In genomic region chr7:133819695-133820094, GRCh38 we compare ENCODE assay signal across 22 cellular contexts.
DNase-seq lines count a peak whose midpoint lies in the region; ATAC-seq, FAIRE-seq and TF ChIP-seq lines count a peak whose summit lies in the region.
"Had no signal": no experiment of that assay in that cellular context is flagged by ENCODE, and none has a peak within 500 bp of the region (broad histone marks: within the 10 kb centered on the region; RNA-seq: fewer than 3 reads in every experiment).

No MANE protein-coding gene starts in this region.

- TF ChIP-seq POLR2A in endothelial cell of umbilical vein (IDR thresholded peaks at IDR 0.05; ENCODE audit: low read depth, low read length) = no peak

- dilution Hi-C loops in endothelial cell of umbilical vein (cut with MboI; ENCODE audit: extremely low pct_ligation_motif_present, low sequenced_read_pairs) = no loop called here

- no peak overlapping the region for H3K4me3 ChIP-seq in SK-N-SH (ENCODE audit: low read depth in 2 of 2, low read length in 1 of 2)
- H3K4me3 ChIP-seq in endothelial cell of umbilical vein (replicated peaks in 1 of 3; ENCODE audit: insufficient read depth in 1 of 3, low read depth in 1 of 3, low read length in 3 of 3) = no peak overlapping the region
- H3K4me3 ChIP-seq: BLaER1, GM12878, GM23338 had no signal

- intact Hi-C loops in endothelial cell of umbilical vein (cut with micrococcal nuclease) = no loop called here

- peak in 1 of 2 experiments; percentile 54; a peak in 1 of 4 replicates for TF ChIP-seq EP300 in SK-N-SH (IDR thresholded peaks at IDR 0.05; ENCODE audit: borderline replicate concordance in 1 of 2, low read depth in 1 of 2, low read length in 1 of 2)

- CTCF ChIA-PET in SK-N-SH (lab: Yijun Ruan, JAX) (interaction anchor here (0.9 to 3.5 kb wide), 15 partner anchors 10 to 197 kb away, joined by 3 to 15 read pairs (median 5); no protein-coding TSS in a partner anchor), endothelial cell of umbilical vein (lab: Charles Lee) (interaction anchor here (0.6 to 1.5 kb wide), 5 partner anchors 9 to 523 kb away, joined by 3 to 4 read pairs (median 3); no protein-coding TSS in a partner anchor)

- FAIRE-seq in endothelial cell of umbilical vein (lab: Jason Lieb, UNC) = peak; percentile 35
- FAIRE-seq: GM12878 had no signal

- H3K36me3 ChIP-seq in SK-N-SH (replicated peaks in 1 of 2; ENCODE audit: control insufficient read depth in 1 of 2, insufficient read depth in 2 of 2, low read length in 1 of 2) (peaks cover 28 to 54% of the 10 kb centered on the region in 2 experiments), endothelial cell of umbilical vein (ENCODE audit: control insufficient read depth in 2 of 2, extremely low read depth in 1 of 2, insufficient read depth in 2 of 2, low read length in 2 of 2) (no peaks in the 10 kb centered on the region)

- BruUV-seq in endothelial cell of umbilical vein (replicated peaks; lab: Mats Ljungman, UMichigan) = no TSS peak

- POLR2A ChIA-PET in SK-N-SH (lab: Yijun Ruan, JAX) = interaction anchor here (1.3 kb wide), 1 partner anchor 17 kb away, joined by 3 read pairs; no protein-coding TSS in a partner anchor
- POLR2A ChIA-PET in endothelial cell of umbilical vein (lab: Charles Lee) = interaction anchor here (0.7 kb wide), 1 partner anchor 502 kb away, joined by 3 read pairs; no protein-coding TSS in a partner anchor

- H3K4me2 ChIP-seq in SK-N-SH (no peak overlapping the region), endothelial cell of umbilical vein (ENCODE audit: insufficient read depth, low read length) (no peak overlapping the region)
- H3K4me2 ChIP-seq: BLaER1, GM23338 had no signal

- WGBS in SK-N-SH (ENCODE audit: low lambda C conversion rate) = 97% methylated on average over 3 of the region's 3 CpGs

- H3K9me3 ChIP-seq in SK-N-SH = no peaks in the 10 kb centered on the region
- no peaks in the 10 kb centered on the region for H3K9me3 ChIP-seq in endothelial cell of umbilical vein (replicated peaks; ENCODE audit: control insufficient read depth, insufficient read depth, low read length)
- H3K9me3 ChIP-seq: BLaER1 had no signal

- no peak for TF ChIP-seq CTCF in SK-N-SH (IDR thresholded peaks at IDR 0.05)
- no peak for TF ChIP-seq CTCF in endothelial cell of umbilical vein (IDR thresholded peaks at IDR 0.05; ENCODE audit: extremely low read depth in 1 of 2, insufficient read depth in 1 of 2, low read depth in 1 of 2, low read length in 2 of 2)

- H4K20me1 ChIP-seq in SK-N-SH (ENCODE audit: insufficient read depth) (no peaks in the 10 kb centered on the region), endothelial cell of umbilical vein (replicated peaks; ENCODE audit: control insufficient read depth, extremely low read depth, insufficient read depth, low read length) (no peaks in the 10 kb centered on the region)
- H4K20me1 ChIP-seq: BLaER1 had no signal

- H3K27ac ChIP-seq in SK-N-SH (ENCODE audit: low read depth in 2 of 2, low read length in 1 of 2) (peak overlapping the region in 1 of 2 experiments; percentile 93; a peak in 2 of 4 replicates), endothelial cell of umbilical vein (ENCODE audit: insufficient read depth, low read depth, low read length) (no peak overlapping the region)
- H3K27ac ChIP-seq: 22Rv1, BLaER1, C4-2B had no signal

- H3K9me1 ChIP-seq in endothelial cell of umbilical vein (replicated peaks; ENCODE audit: control insufficient read depth, extremely low read depth, insufficient read depth, low read length) = no peaks in the 10 kb centered on the region

- no peaks in the 10 kb centered on the region for H3K9me2 ChIP-seq in SK-N-SH

- no peaks in the 10 kb centered on the region for H3K27me3 ChIP-seq in SK-N-SH (ENCODE audit: insufficient read depth)
- H3K27me3 ChIP-seq in endothelial cell of umbilical vein (ENCODE audit: control insufficient read depth in 2 of 2, insufficient read depth in 2 of 2, low read length in 2 of 2) = no peaks in the 10 kb centered on the region
- H3K27me3 ChIP-seq: BLaER1 had no signal

- TF ChIP-seq RAD21 in SK-N-SH (IDR thresholded peaks at IDR 0.05; ENCODE audit: low read length) = no peak

- H3F3A ChIP-seq in SK-N-SH (replicated peaks; ENCODE audit: insufficient read depth) = no peaks in the 10 kb centered on the region

- no peak overlapping the region for H2AFZ ChIP-seq in SK-N-SH (ENCODE audit: low read depth)
- H2AFZ ChIP-seq in endothelial cell of umbilical vein (ENCODE audit: low read depth, low read length) = no peak overlapping the region
- H2AFZ ChIP-seq: GM23338 had no signal

- ATAC-seq in SK-N-SH treated with all-trans-retinoic acid at 6 μM for 48 hours = no peak
- ATAC-seq: GM12878, GM23338, HCT116 had no signal

- H3K9ac ChIP-seq in SK-N-SH (no peak overlapping the region), endothelial cell of umbilical vein (replicated peaks; ENCODE audit: extremely low read depth, insufficient read depth, low read length) (no peak overlapping the region)
- H3K9ac ChIP-seq: BLaER1 had no signal

- H3K4me1 ChIP-seq in SK-N-SH (ENCODE audit: control insufficient read depth in 1 of 2, insufficient read depth in 2 of 2, low read depth in 1 of 2, low read length in 1 of 2) (peaks cover 0 to 29% of the 10 kb centered on the region in 2 experiments; a peak in 3 of 4 replicates), endothelial cell of umbilical vein (ENCODE audit: control insufficient read depth, extremely low read depth, insufficient read depth, low read length) (peaks cover 5% of the 10 kb centered on the region)
- H3K4me1 ChIP-seq: BLaER1 had no signal

- H3K79me2 ChIP-seq in SK-N-SH (ENCODE audit: insufficient read depth) (no peaks in the 10 kb centered on the region), endothelial cell of umbilical vein (ENCODE audit: control insufficient read depth, insufficient read depth, low read length) (no peaks in the 10 kb centered on the region)

- DNase-seq in NCI-H1417 (lab: John Stamatoyannopoulos, UW) (peak in 2 of 3 experiments; percentile 56 to 87), NCI-H1417 treated with DMSO at 0.1 percent for 48 hours (lab: John Stamatoyannopoulos, UW) (no peak), SK-N-SH (no peak), NCI-H69 (lab: John Stamatoyannopoulos, UW) (peak; percentile 60), endothelial cell of umbilical vein (ENCODE audit: low read depth, low spot score) (no peak), T1000 (lab: John Stamatoyannopoulos, UW) (no peak)
- DNase-seq in stimulated activated naive CD4-positive, alpha-beta T cell (lab: John Stamatoyannopoulos, UW) = no peak
- DNase-seq: Calu3; CD4-positive, CD25-positive, alpha-beta regulatory T cell; CD8-positive, alpha-beta memory T cell; COR-L47; DMS53; EL; GDM1; H9 had no signal

TF ChIP-seq in SK-N-SH, 30 proteins besides CTCF, POLR2A, EP300 and RAD21:
- TF ChIP-seq MXI1 (IDR thresholded peaks at IDR 0.05; ENCODE audit: low read depth, low read length) = peak; percentile 55; the same call in 1 of the 2 replicates
- TF ChIP-seq ELF1 (IDR thresholded peaks at IDR 0.05) = no peak
- TF ChIP-seq CHD2 (IDR thresholded peaks at IDR 0.05; ENCODE audit: low read length, partially characterized antibody) = no peak
TF ChIP-seq in SK-N-SH: peak in this region for 1.

TF ChIP-seq in SK-N-SH treated with all-trans-retinoic acid at 6 μM for 48 hours, 23 proteins besides CTCF, POLR2A, EP300 and RAD21:
- TF ChIP-seq ISL1 (CRISPR knock-in tag; IDR thresholded peaks at IDR 0.05) (no peak), ZFP30 (CRISPR knock-in tag; IDR thresholded peaks at IDR 0.05) (no peak), BACH2 (CRISPR knock-in tag; IDR thresholded peaks at IDR 0.05; ENCODE audit: borderline replicate concordance) (no peak)
TF ChIP-seq in SK-N-SH treated with all-trans-retinoic acid at 6 μM for 48 hours: peak in this region for 0.

TF ChIP-seq in endothelial cell of umbilical vein, 7 proteins besides CTCF, POLR2A, EP300 and RAD21:
- TF ChIP-seq MAX (IDR thresholded peaks at IDR 0.05; ENCODE audit: insufficient read depth, insufficient read length) = no peak
- TF ChIP-seq GATA2 (IDR thresholded peaks at IDR 0.05; ENCODE audit: insufficient read depth, insufficient read length, low read depth, low read length) = no peak
- no peak for TF ChIP-seq FOS (IDR thresholded peaks at IDR 0.05; ENCODE audit: borderline replicate concordance, insufficient read depth, low read length)
- no peak for TF ChIP-seq MYC (IDR thresholded peaks at IDR 0.05; ENCODE audit: low read depth, low read length)
- no peak for TF ChIP-seq EZH2 (IDR thresholded peaks at IDR 0.05; ENCODE audit: borderline replicate concordance, low read depth, low read length, severe bottlenecking)
- TF ChIP-seq POLR2AphosphoS5 (IDR thresholded peaks at IDR 0.05; ENCODE audit: insufficient read depth, low read depth, low read length) = no peak
- TF ChIP-seq JUN (IDR thresholded peaks at IDR 0.05; ENCODE audit: borderline replicate concordance, insufficient read depth, insufficient read length, low read depth) = no peak

Comparison
In these comparisons a context has a peak if more than half of its experiments do, and no peak if none do; other contexts are left out.
1. DNase-seq: peak in NCI-H1417 (2 of 3) and NCI-H69 (single experiment); none in NCI-H1417 treated with DMSO at 0.1 percent for 48 hours (single experiment), SK-N-SH (single experiment), endothelial cell of umbilical vein (single experiment), T1000 (single experiment) and stimulated activated naive CD4-positive, alpha-beta T cell (0 of 6).